ENCODE assay signal across 1 cellular context in genomic region chr2:233430091-233430490, GRCh38.
TF ChIP-seq lines count a peak whose summit lies in the region.

No MANE protein-coding gene starts in this region.

TF ChIP-seq in SK-N-SH, 30 proteins besides CTCF, POLR2A, EP300 and RAD21 (continued from another document):
- TF ChIP-seq USF1 (IDR thresholded peaks at IDR 0.05; ENCODE audit: borderline replicate concordance, low read depth) (no peak), RCOR1 (IDR thresholded peaks at IDR 0.05; ENCODE audit: low read length) (no peak), FOXJ3 (CRISPR knock-in tag; IDR thresholded peaks at IDR 0.05) (no peak), ZBTB33 (IDR thresholded peaks at IDR 0.05; ENCODE audit: borderline replicate concordance, low read depth) (no peak), YY1 (IDR thresholded peaks at IDR 0.05; ENCODE audit: low read depth) (no peak)
- TF ChIP-seq, protein P1, sequence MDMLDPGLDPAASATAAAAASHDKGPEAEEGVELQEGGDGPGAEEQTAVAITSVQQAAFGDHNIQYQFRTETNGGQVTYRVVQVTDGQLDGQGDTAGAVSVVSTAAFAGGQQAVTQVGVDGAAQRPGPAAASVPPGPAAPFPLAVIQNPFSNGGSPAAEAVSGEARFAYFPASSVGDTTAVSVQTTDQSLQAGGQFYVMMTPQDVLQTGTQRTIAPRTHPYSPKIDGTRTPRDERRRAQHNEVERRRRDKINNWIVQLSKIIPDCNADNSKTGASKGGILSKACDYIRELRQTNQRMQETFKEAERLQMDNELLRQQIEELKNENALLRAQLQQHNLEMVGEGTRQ (IDR thresholded peaks at IDR 0.05; ENCODE audit: borderline replicate concordance, low read depth, low read length): no peak
